In the genomic region with DNA sequence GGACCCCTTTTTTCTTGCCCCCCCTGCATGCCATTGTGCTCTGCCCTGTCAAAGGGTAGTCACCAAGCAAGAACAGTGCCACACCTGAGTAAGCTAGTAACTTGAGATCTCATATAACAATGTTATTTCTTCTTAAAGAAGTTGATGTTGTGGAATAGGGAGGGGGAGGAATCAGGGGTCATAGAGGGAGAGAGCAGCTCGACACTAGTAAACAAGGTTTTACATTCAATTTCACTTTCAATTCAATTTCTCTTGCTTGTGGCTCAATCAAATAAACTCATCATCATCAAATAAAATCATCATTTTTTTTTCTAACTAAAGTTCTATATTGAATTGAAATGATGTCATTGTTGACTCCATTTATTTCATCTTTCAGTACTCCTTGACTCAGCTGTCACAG, we compare ENCODE assay signal across 1 cellular context.
TF ChIP-seq lines count a peak whose summit lies in the region.

No MANE protein-coding gene starts in this region.

TF ChIP-seq in GM12878, 131 proteins besides CTCF, POLR2A, EP300 and RAD21 (continued from another document):
- TF ChIP-seq, protein P1, sequence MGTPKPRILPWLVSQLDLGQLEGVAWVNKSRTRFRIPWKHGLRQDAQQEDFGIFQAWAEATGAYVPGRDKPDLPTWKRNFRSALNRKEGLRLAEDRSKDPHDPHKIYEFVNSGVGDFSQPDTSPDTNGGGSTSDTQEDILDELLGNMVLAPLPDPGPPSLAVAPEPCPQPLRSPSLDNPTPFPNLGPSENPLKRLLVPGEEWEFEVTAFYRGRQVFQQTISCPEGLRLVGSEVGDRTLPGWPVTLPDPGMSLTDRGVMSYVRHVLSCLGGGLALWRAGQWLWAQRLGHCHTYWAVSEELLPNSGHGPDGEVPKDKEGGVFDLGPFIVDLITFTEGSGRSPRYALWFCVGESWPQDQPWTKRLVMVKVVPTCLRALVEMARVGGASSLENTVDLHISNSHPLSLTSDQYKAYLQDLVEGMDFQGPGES (IDR thresholded peaks at IDR 0.05): no peak
- TF ChIP-seq RB1 (IDR thresholded peaks at IDR 0.05; ENCODE audit: borderline replicate concordance): no peak
- no peak for TF ChIP-seq HDGF (IDR thresholded peaks at IDR 0.05)
- no peak for TF ChIP-seq KLF5 (IDR thresholded peaks at IDR 0.05; ENCODE audit: partially characterized antibody)
- TF ChIP-seq, protein P2, sequence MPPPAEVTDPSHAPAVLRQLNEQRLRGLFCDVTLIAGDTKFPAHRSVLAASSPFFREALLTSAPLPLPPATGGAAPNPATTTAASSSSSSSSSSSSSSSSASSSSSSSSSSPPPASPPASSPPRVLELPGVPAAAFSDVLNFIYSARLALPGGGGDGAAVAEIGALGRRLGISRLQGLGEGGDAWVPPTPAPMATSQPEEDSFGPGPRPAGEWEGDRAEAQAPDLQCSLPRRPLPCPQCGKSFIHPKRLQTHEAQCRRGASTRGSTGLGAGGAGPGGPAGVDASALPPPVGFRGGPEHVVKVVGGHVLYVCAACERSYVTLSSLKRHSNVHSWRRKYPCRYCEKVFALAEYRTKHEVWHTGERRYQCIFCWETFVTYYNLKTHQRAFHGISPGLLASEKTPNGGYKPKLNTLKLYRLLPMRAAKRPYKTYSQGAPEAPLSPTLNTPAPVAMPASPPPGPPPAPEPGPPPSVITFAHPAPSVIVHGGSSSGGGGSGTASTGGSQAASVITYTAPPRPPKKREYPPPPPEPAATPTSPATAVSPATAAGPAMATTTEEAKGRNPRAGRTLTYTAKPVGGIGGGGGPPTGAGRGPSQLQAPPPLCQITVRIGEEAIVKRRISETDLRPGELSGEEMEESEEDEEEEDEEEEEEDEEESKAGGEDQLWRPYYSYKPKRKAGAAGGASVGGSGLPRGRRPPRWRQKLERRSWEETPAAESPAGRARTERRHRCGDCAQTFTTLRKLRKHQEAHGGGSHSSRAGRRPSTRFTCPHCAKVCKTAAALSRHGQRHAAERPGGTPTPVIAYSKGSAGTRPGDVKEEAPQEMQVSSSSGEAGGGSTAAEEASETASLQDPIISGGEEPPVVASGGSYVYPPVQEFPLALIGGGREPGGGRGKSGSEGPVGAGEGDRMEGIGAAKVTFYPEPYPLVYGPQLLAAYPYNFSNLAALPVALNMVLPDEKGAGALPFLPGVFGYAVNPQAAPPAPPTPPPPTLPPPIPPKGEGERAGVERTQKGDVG (CRISPR knock-in tag; IDR thresholded peaks at IDR 0.05): no peak
TF ChIP-seq in GM12878: peak in this region for 1.
